Comparison of ENCODE assay signal across 17 cellular contexts in genomic region chr15:80803580-80804525, GRCh38. TPM values are rescaled to one million over a fixed set of nuclear protein-coding genes. Genes with fewer than 3 reads are reported as not detected.
A peak's percentile ranks its signal among the peaks of the same experiment; 100 is the strongest.
DNase-seq lines count a peak whose midpoint lies in the region; ATAC-seq and TF ChIP-seq lines count a peak whose summit lies in the region.
"Had no signal": no experiment of that assay in that cellular context is flagged by ENCODE, and none has a peak within 500 bp of the region (broad histone marks: within the 10 kb centered on the region; RNA-seq: fewer than 3 reads in every experiment).

No MANE protein-coding gene starts in this region.

- 86 to 88% methylated on average over 7 of the region's 7 CpGs for WGBS in GM23248 (ENCODE audit: low coverage in 1 of 2, low lambda C conversion rate in 2 of 2, missing lambda C conversion rate in 2 of 2), 2 experiments

- H3K79me2 ChIP-seq in GM23248 (ENCODE audit: insufficient read depth) = no peaks in the 10 kb centered on the region

- peaks cover 95% of the 10 kb centered on the region for H3F3A ChIP-seq in GM23248 (ENCODE audit: insufficient read depth)

- no peaks in the 10 kb centered on the region for H3K36me3 Mint-ChIP-seq in activated naive CD8-positive, alpha-beta T cell treated with anti-CD3 and anti-CD28 coated beads for 36 hours
- H3K36me3 Mint-ChIP-seq in glutamatergic neuron (ENCODE audit: unreplicated experiment) = no peaks in the 10 kb centered on the region
- H3K36me3 Mint-ChIP-seq: IgD-negative memory B cell, memory B cell had no signal

- no peaks in the 10 kb centered on the region for H3K27me3 ChIP-seq in GM23248 (replicated peaks; ENCODE audit: insufficient read depth)
- H3K27me3 ChIP-seq: ascending aorta, BLaER1 had no signal

- H3K4me3 Mint-ChIP-seq in activated naive CD8-positive, alpha-beta T cell treated with anti-CD3 and anti-CD28 coated beads for 36 hours = no peak overlapping the region
- no peak overlapping the region for H3K4me3 Mint-ChIP-seq in glutamatergic neuron (ENCODE audit: unreplicated experiment)
- H3K4me3 Mint-ChIP-seq: dendritic cell treated with granulocyte-macrophage colony-stimulating factor and Interleukin-4, amounts not matched to agents 40 ng/mL and 50 ng/mL, for 4 days; IgD-negative memory B cell; memory B cell had no signal

- H3K9me3 ChIP-seq in GM23248 (ENCODE audit: low read depth) = no peaks in the 10 kb centered on the region
- H3K9me3 ChIP-seq: ascending aorta, BLaER1 had no signal

- H3K9me2 ChIP-seq in GM23248 (ENCODE audit: insufficient read depth) = no peaks in the 10 kb centered on the region

- H2AFZ ChIP-seq in GM23248 = no peak overlapping the region

- no peaks in the 10 kb centered on the region for H3K9me3 Mint-ChIP-seq in activated naive CD8-positive, alpha-beta T cell treated with anti-CD3 and anti-CD28 coated beads for 36 hours
- H3K9me3 Mint-ChIP-seq in glutamatergic neuron (ENCODE audit: unreplicated experiment) = no peaks in the 10 kb centered on the region
- H3K9me3 Mint-ChIP-seq: dendritic cell treated with granulocyte-macrophage colony-stimulating factor and Interleukin-4, amounts not matched to agents 40 ng/mL and 50 ng/mL, for 4 days had no signal

- H3K4me1 Mint-ChIP-seq in activated naive CD8-positive, alpha-beta T cell treated with anti-CD3 and anti-CD28 coated beads for 36 hours = peaks cover 27% of the 10 kb centered on the region
- peaks cover 4% of the 10 kb centered on the region for H3K4me1 Mint-ChIP-seq in glutamatergic neuron (ENCODE audit: low read depth, unreplicated experiment)
- H3K4me1 Mint-ChIP-seq: IgD-negative memory B cell, memory B cell had no signal

- no peak for TF ChIP-seq CTCF in glutamatergic neuron (IDR thresholded peaks at IDR 0.05; ENCODE audit: partially characterized antibody, unreplicated experiment)

- H3K36me3 ChIP-seq in GM23248 (ENCODE audit: low read depth) = peaks cover 34% of the 10 kb centered on the region
- H3K36me3 ChIP-seq: ascending aorta, BLaER1 had no signal

- in situ Hi-C loops in GM23248 (cut with MboI) = no loop called here

- no peak overlapping the region for H3K27ac ChIP-seq in GM23248
- H3K27ac ChIP-seq: ascending aorta, BLaER1, RWPE1 had no signal

- 0 out of 2 replicates have a peak, but pooled peaks cover 5% of the 10 kb centered on the region for H4K20me1 ChIP-seq in GM23248 (ENCODE audit: insufficient read depth)
- H4K20me1 ChIP-seq: BLaER1 had no signal

- H3K4me1 ChIP-seq in GM23248 (ENCODE audit: insufficient read depth) = no peaks in the 10 kb centered on the region
- H3K4me1 ChIP-seq: ascending aorta, BLaER1 had no signal

- H3K4me3 ChIP-seq in GM23248 = no peak overlapping the region
- H3K4me3 ChIP-seq: ascending aorta, BLaER1 had no signal

- DNase-seq in GM23248 = peak; percentile 29
- peak; percentile 68 for DNase-seq in activated CD4-positive, alpha-beta T cell treated with anti-CD3 and anti-CD28 coated beads for 48 hours
- peak; percentile 20 for DNase-seq in activated naive CD8-positive, alpha-beta T cell treated with anti-CD3 and anti-CD28 coated beads for 36 hours
- DNase-seq in stimulated activated CD4-positive, alpha-beta T cell treated with anti-CD3 and anti-CD28 coated beads, Interleukin-2, amount 100 ng/mL, for 4 hours (ENCODE audit: low read depth) = peak; percentile 15
- DNase-seq in glutamatergic neuron = no peak
- no peak for DNase-seq in HCEC 1CT
- DNase-seq: H7, NCI-H2081 treated with DMSO at 0.1 percent for 48 hours, retina had no signal

- no peak overlapping the region for H3K9ac ChIP-seq in GM23248
- H3K9ac ChIP-seq: BLaER1 had no signal

- no peaks in the 10 kb centered on the region for H3K27me3 Mint-ChIP-seq in activated naive CD8-positive, alpha-beta T cell treated with anti-CD3 and anti-CD28 coated beads for 36 hours
- H3K27me3 Mint-ChIP-seq in glutamatergic neuron (ENCODE audit: unreplicated experiment) = peaks cover 3% of the 10 kb centered on the region

- no peak overlapping the region for H3K4me2 ChIP-seq in GM23248 (ENCODE audit: unreplicated experiment)
- H3K4me2 ChIP-seq: BLaER1 had no signal

- no peak for ATAC-seq in HG03571 (IDR thresholded peaks at IDR 0.05; ENCODE audit: unreplicated experiment)
- ATAC-seq in GM21423 (IDR thresholded peaks at IDR 0.05; ENCODE audit: unreplicated experiment) = no peak

- peak overlapping the region; percentile 71 for H3K27ac Mint-ChIP-seq in activated naive CD8-positive, alpha-beta T cell treated with anti-CD3 and anti-CD28 coated beads for 36 hours
- H3K27ac Mint-ChIP-seq in glutamatergic neuron (ENCODE audit: unreplicated experiment) = no peak overlapping the region
- H3K27ac Mint-ChIP-seq: dendritic cell treated with granulocyte-macrophage colony-stimulating factor and Interleukin-4, amounts not matched to agents 40 ng/mL and 50 ng/mL, for 4 days; IgD-negative memory B cell; memory B cell had no signal

RNA-seq across cellular contexts. Expression of gene CEMIP, which starts 24.7 kb away (rescaled TPM):
- total RNA-seq in GM23248 (2014; rRNA removed; shearing (Covaris generic)) = 213 and 232 TPM in 2 replicates
- polyA plus RNA-seq in GM23248 (2016; fragmentation: Nextera tagmentation; extraction: Ambion mirVana) = 134 and 137 TPM in 2 replicates
- total RNA-seq in activated naive CD8-positive, alpha-beta T cell treated with anti-CD3 and anti-CD28 coated beads for 36 hours = not detected
- total RNA-seq in glutamatergic neuron (ENCODE audit: unreplicated experiment) = 0.25 TPM
- total RNA-seq: ascending aorta had no signal
- polyA plus RNA-seq: IgD-negative memory B cell had no signal

Comparison
In these comparisons a context has a peak if more than half of its experiments do, and no peak if none do; other contexts are left out.
1. DNase-seq: peak in GM23248 (single experiment), activated CD4-positive, alpha-beta T cell treated with anti-CD3 and anti-CD28 coated beads for 48 hours (single experiment), activated naive CD8-positive, alpha-beta T cell treated with anti-CD3 and anti-CD28 coated beads for 36 hours (single experiment) and stimulated activated CD4-positive, alpha-beta T cell treated with anti-CD3 and anti-CD28 coated beads, Interleukin-2, amount 100 ng/mL, for 4 hours (single experiment); none in glutamatergic neuron (single experiment) and HCEC 1CT (single experiment).
2. RNA of gene CEMIP, which starts 24.7 kb away (total RNA-seq): 213 to 232 TPM in GM23248; 0.25 TPM in glutamatergic neuron (single experiment) and not detected in activated naive CD8-positive, alpha-beta T cell treated with anti-CD3 and anti-CD28 coated beads for 36 hours; every median in the first group is over 100 times any median in the second.